In the genomic region with DNA sequence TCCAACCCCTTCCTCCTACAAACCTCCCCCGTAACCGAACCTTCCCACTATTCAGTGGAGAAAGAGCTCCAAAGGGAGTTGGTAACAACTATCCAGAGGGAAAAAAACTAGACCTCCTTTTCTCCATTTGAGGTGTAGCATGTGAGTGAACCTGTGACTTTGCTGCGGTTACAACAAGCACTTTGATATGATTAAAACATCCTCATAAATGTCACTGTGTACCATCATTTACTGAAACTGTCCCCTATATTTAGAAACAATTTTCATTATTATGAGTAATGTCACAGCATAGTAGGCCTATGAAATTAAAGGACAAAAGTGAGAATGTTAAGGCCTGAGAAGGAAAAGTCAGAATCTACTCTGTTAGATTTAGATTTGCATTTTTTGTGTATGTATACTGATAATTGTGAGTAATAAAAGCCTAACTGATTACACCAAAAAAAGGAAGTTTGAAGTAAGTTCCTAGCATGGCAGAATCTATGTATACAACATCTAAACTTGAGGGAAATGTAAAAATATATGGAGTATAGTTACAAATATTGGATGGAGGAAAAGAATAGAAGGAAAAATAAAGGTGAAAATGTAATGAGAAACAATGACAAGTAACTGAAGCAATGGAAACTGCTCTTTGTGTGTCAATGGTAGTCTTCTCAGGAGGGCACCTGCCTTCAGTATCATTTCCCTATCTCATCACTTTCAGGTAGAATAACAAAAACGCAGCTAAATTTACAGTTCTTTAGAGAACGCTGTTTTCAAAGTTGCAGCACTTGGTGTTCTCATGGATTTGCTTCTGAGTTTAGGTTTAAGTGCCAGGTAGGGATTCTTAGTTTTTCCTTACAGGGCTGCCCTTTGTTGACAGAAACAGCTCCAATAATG, we compare ENCODE assay signal across 23 cellular contexts.
DNase-seq lines count a peak whose midpoint lies in the region; ATAC-seq, FAIRE-seq and TF ChIP-seq lines count a peak whose summit lies in the region.
"Had no signal": no experiment of that assay in that cellular context is flagged by ENCODE, and none has a peak within 500 bp of the region (broad histone marks: within the 10 kb centered on the region; RNA-seq: fewer than 3 reads in every experiment).

No MANE protein-coding gene starts in this region.

- ATAC-seq in GM19351 (IDR thresholded peaks at IDR 0.05; ENCODE audit: unreplicated experiment) (peak; percentile 75), HG02571 (IDR thresholded peaks at IDR 0.05; ENCODE audit: unreplicated experiment) (peak; percentile 55), HG03342 (IDR thresholded peaks at IDR 0.05; ENCODE audit: unreplicated experiment) (peak; percentile 77)
- ATAC-seq in stimulated activated naive CD8-positive, alpha-beta T cell treated with anti-CD3 and anti-CD28 coated beads, Interleukin-15, amount 100 ng/mL, for 72 hours: no peak
- ATAC-seq: gastroesophageal sphincter, T-cell, upper lobe of right lung had no signal

- no peak overlapping the region for H3K9ac ChIP-seq in astrocyte (ENCODE audit: low read length)

- H3K27ac ChIP-seq in astrocyte (ENCODE audit: low read depth, low read length) (no peak overlapping the region), RWPE1 (no peak overlapping the region), OCI-LY7 (ENCODE audit: low read depth, low read length, poor library complexity, severe bottlenecking) (no peak overlapping the region), coronary artery (no peak overlapping the region)
- H3K27ac ChIP-seq: esophagus squamous epithelium, gastroesophageal sphincter, upper lobe of right lung had no signal

- CTCF ChIA-PET in RWPE1 (lab: Yijun Ruan, JAX): interaction anchor here (0.6 kb wide), 1 partner anchor 9 kb away, joined by 3 read pairs; no protein-coding TSS in a partner anchor
- CTCF ChIA-PET in OCI-LY7 (lab: Charles Lee; ENCODE audit: unreplicated experiment): no interaction called here

- intact Hi-C loops in OCI-LY7 (cut with micrococcal nuclease; ENCODE audit: unreplicated experiment): no loop called here

- DNase-seq in astrocyte (ENCODE audit: low read depth) (no peak), RWPE1 (ENCODE audit: low spot score) (no peak), OCI-LY7 (ENCODE audit: low spot score) (no peak), coronary artery (ENCODE audit: low spot score) (no peak)
- DNase-seq in stimulated activated naive CD8-positive, alpha-beta T cell treated with anti-CD3 and anti-CD28 coated beads, Interleukin-15, amount 100 ng/mL, for 72 hours: no peak
- DNase-seq: CD4-positive, CD25-positive, alpha-beta regulatory T cell; DMS 273 treated with DMSO at 0.1 percent for 48 hours; effector memory CD4-positive, alpha-beta T cell; esophagus squamous epithelium; HCEC 1CT; KG1; mammary epithelial cell; MV-4-11; NCI-H1694; NCI-H748 treated with DMSO at 0.1 percent for 48 hours; SHP77 treated with DMSO at 0.1 percent for 48 hours; T-cell; upper lobe of right lung had no signal

- H4K20me1 ChIP-seq in astrocyte (ENCODE audit: insufficient read depth, low read length) (no peaks in the 10 kb centered on the region), OCI-LY7 (ENCODE audit: insufficient read depth, low read length) (no peaks in the 10 kb centered on the region)

- POLR2A ChIA-PET in RWPE1 (lab: Yijun Ruan, JAX; ENCODE audit: low non-redundant PET): no interaction called here
- POLR2A ChIA-PET in OCI-LY7 (lab: Charles Lee): no interaction called here

- no peaks in the 10 kb centered on the region for H3K27me3 ChIP-seq in astrocyte (ENCODE audit: insufficient read depth, low read length)
- H3K27me3 ChIP-seq: esophagus squamous epithelium, gastroesophageal sphincter, upper lobe of right lung had no signal

- H3K36me3 ChIP-seq in astrocyte (ENCODE audit: insufficient read depth, low read length): no peaks in the 10 kb centered on the region
- H3K36me3 ChIP-seq in OCI-LY7 (ENCODE audit: insufficient read depth, low read length): no peaks in the 10 kb centered on the region
- H3K36me3 ChIP-seq: esophagus squamous epithelium, gastroesophageal sphincter, upper lobe of right lung had no signal

- peaks cover 16% of the 10 kb centered on the region for H3K4me1 Mint-ChIP-seq in astrocyte (ENCODE audit: low read depth, unreplicated experiment)
- no peaks in the 10 kb centered on the region for H3K4me1 Mint-ChIP-seq in stimulated activated naive CD8-positive, alpha-beta T cell treated with anti-CD3 and anti-CD28 coated beads, Interleukin-15, amount 100 ng/mL, for 72 hours
- H3K4me1 Mint-ChIP-seq: activated naive CD4-positive, alpha-beta T cell treated with anti-CD3 and anti-CD28 coated beads, Interleukin-2, amount 50 U/mL, for 24 hours; CD4-positive, CD25-positive, alpha-beta regulatory T cell; T-cell had no signal

- H3K9me3 ChIP-seq in astrocyte (ENCODE audit: insufficient read depth, low read depth, low read length) (no peaks in the 10 kb centered on the region), OCI-LY7 (ENCODE audit: low read length) (no peaks in the 10 kb centered on the region)
- H3K9me3 ChIP-seq: esophagus squamous epithelium, gastroesophageal sphincter, upper lobe of right lung had no signal

- no peaks in the 10 kb centered on the region for H3K36me3 Mint-ChIP-seq in astrocyte (ENCODE audit: low read depth, unreplicated experiment)
- H3K36me3 Mint-ChIP-seq: activated naive CD4-positive, alpha-beta T cell treated with anti-CD3 and anti-CD28 coated beads, Interleukin-2, amount 50 U/mL, for 24 hours; CD4-positive, CD25-positive, alpha-beta regulatory T cell; T-cell had no signal

- H3K79me2 ChIP-seq in astrocyte (ENCODE audit: insufficient read depth, low read length) (no peaks in the 10 kb centered on the region), OCI-LY7 (ENCODE audit: insufficient read depth, low read depth, low read length) (no peaks in the 10 kb centered on the region)

- H3K27ac Mint-ChIP-seq in astrocyte (ENCODE audit: unreplicated experiment): no peak overlapping the region
- no peak overlapping the region for H3K27ac Mint-ChIP-seq in stimulated activated naive CD8-positive, alpha-beta T cell treated with anti-CD3 and anti-CD28 coated beads, Interleukin-15, amount 100 ng/mL, for 72 hours
- H3K27ac Mint-ChIP-seq: activated naive CD4-positive, alpha-beta T cell treated with anti-CD3 and anti-CD28 coated beads, Interleukin-2, amount 50 U/mL, for 24 hours; CD4-positive, CD25-positive, alpha-beta regulatory T cell; T-cell had no signal

- no peak for TF ChIP-seq CTCF in astrocyte (IDR thresholded peaks at IDR 0.05; ENCODE audit: insufficient read depth, low read depth, low read length)
- no peak for TF ChIP-seq CTCF in RWPE1 (conservative IDR thresholded peaks at IDR 0.05; ENCODE audit: low read depth)
- TF ChIP-seq CTCF in OCI-LY7 (conservative IDR thresholded peaks at IDR 0.05; ENCODE audit: low read length): no peak
- no peak for TF ChIP-seq CTCF in coronary artery (IDR thresholded peaks at IDR 0.05)

- H3K4me2 ChIP-seq in astrocyte (ENCODE audit: low read length): no peak overlapping the region
- no peak overlapping the region for H3K4me2 ChIP-seq in OCI-LY7 (ENCODE audit: low read length)

- no peaks in the 10 kb centered on the region for H3K27me3 Mint-ChIP-seq in astrocyte (ENCODE audit: low read depth, unreplicated experiment)
- peaks cover 5% of the 10 kb centered on the region for H3K27me3 Mint-ChIP-seq in stimulated activated naive CD8-positive, alpha-beta T cell treated with anti-CD3 and anti-CD28 coated beads, Interleukin-15, amount 100 ng/mL, for 72 hours
- H3K27me3 Mint-ChIP-seq: CD4-positive, CD25-positive, alpha-beta regulatory T cell had no signal

- no TSS peak for BruUV-seq in OCI-LY7 (replicated peaks; lab: Mats Ljungman, UMichigan)

- no peak overlapping the region for H3K4me3 ChIP-seq in astrocyte (ENCODE audit: insufficient read depth, low read depth, low read length)
- no peak overlapping the region for H3K4me3 ChIP-seq in OCI-LY7 (ENCODE audit: low read depth, low read length, poor library complexity, severe bottlenecking)
- no peak overlapping the region for H3K4me3 ChIP-seq in coronary artery
- H3K4me3 ChIP-seq: esophagus squamous epithelium, gastroesophageal sphincter, upper lobe of right lung had no signal

- H3K9me2 ChIP-seq in OCI-LY7 (ENCODE audit: insufficient read depth, low read length): no peaks in the 10 kb centered on the region

- H2AFZ ChIP-seq in astrocyte (ENCODE audit: low read depth, low read length) (no peak overlapping the region), OCI-LY7 (ENCODE audit: low read length) (no peak overlapping the region)

- no peak overlapping the region for H3K4me3 Mint-ChIP-seq in astrocyte (ENCODE audit: unreplicated experiment)
- no peak overlapping the region for H3K4me3 Mint-ChIP-seq in stimulated activated naive CD8-positive, alpha-beta T cell treated with anti-CD3 and anti-CD28 coated beads, Interleukin-15, amount 100 ng/mL, for 72 hours
- H3K4me3 Mint-ChIP-seq: activated naive CD4-positive, alpha-beta T cell treated with anti-CD3 and anti-CD28 coated beads, Interleukin-2, amount 50 U/mL, for 24 hours; T-cell had no signal

- no peaks in the 10 kb centered on the region for H3K4me1 ChIP-seq in astrocyte (ENCODE audit: insufficient read depth, low read length)
- no peaks in the 10 kb centered on the region for H3K4me1 ChIP-seq in OCI-LY7 (ENCODE audit: insufficient read depth, low read length, poor library complexity, severe bottlenecking)
- H3K4me1 ChIP-seq: esophagus squamous epithelium, gastroesophageal sphincter, upper lobe of right lung had no signal

- H3K9me3 Mint-ChIP-seq in astrocyte (ENCODE audit: unreplicated experiment): no peaks in the 10 kb centered on the region
- no peaks in the 10 kb centered on the region for H3K9me3 Mint-ChIP-seq in stimulated activated naive CD8-positive, alpha-beta T cell treated with anti-CD3 and anti-CD28 coated beads, Interleukin-15, amount 100 ng/mL, for 72 hours
- H3K9me3 Mint-ChIP-seq: activated naive CD4-positive, alpha-beta T cell treated with anti-CD3 and anti-CD28 coated beads, Interleukin-2, amount 50 U/mL, for 24 hours; CD4-positive, CD25-positive, alpha-beta regulatory T cell; T-cell had no signal

- peak; percentile 29 for FAIRE-seq in astrocyte (lab: Jason Lieb, UNC)
